1 cellular context compared by ENCODE assay signal in the genomic region with DNA sequence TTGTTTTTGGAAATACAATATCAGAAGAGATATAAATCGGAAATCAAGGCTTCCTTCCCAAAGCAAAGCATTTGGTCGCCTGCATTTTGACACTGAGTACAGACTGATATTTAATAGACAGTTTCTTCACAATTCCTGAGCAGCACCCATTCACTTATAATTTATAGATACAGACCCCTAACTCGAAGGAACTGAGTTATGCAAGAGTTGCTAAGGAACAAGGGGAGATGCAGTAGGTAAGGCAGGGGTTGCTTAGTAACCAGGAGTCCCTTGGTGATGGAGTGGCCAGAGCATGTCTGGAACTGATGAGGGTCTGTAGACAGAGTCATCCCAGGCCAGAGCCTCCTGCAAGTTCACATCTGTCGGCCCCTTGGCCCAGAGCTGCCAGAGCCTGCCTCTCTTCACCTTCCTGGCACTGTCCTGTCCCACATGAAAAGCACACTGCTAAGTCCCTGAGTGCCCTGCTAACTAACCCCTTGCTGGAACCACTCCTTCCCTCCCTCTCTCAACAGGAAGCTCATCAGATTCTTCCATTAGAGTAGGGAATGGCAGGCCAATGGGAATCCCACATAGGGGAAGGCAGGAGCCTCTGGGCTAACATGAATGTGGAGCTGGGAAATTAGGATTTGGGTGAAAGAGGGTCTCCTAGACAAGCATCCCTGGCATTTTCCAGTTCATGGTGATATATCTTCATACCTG.
TF ChIP-seq lines count a peak whose summit lies in the region.

No MANE protein-coding gene starts in this region.

TF ChIP-seq in neural cell, 6 proteins besides CTCF, POLR2A, EP300 and RAD21 (continued from another document):
- TF ChIP-seq REST (IDR thresholded peaks at IDR 0.05; ENCODE audit: borderline replicate concordance) (no peak), SMC3 (conservative IDR thresholded peaks at IDR 0.05; ENCODE audit: poor library complexity) (no peak), TAF1 (IDR thresholded peaks at IDR 0.05; ENCODE audit: low read depth) (no peak), MXI1 (conservative IDR thresholded peaks at IDR 0.05; ENCODE audit: poor library complexity, severe bottlenecking) (no peak)
